Comparison of ENCODE assay signal across 1 cellular context in genomic region chr14:80448267-80448666, GRCh38.
TF ChIP-seq lines count a peak whose summit lies in the region.

No MANE protein-coding gene starts in this region.

TF ChIP-seq in SK-N-SH, 30 proteins besides CTCF, POLR2A, EP300 and RAD21 (continued from another document):
- no peak for TF ChIP-seq SMC3 (IDR thresholded peaks at IDR 0.05; ENCODE audit: low read depth, low read length)
- TF ChIP-seq GATA2 (CRISPR knock-in tag; IDR thresholded peaks at IDR 0.05), result peak; percentile 56
